In genomic region chr7:94675356-94675755, GRCh38 we compare ENCODE assay signal across 24 cellular contexts. TPM values are rescaled to one million over a fixed set of nuclear protein-coding genes. Genes with fewer than 3 reads are reported as not detected.
"Had no signal": no experiment of that assay in that cellular context is flagged by ENCODE, and none has a peak within 500 bp of the region (broad histone marks: within the 10 kb centered on the region; RNA-seq: fewer than 3 reads in every experiment).

No MANE protein-coding gene starts in this region.

- H3K27ac ChIP-seq: Peyer's patch had no signal

- H3K9me3 Mint-ChIP-seq: activated CD4-positive, alpha-beta T cell treated with anti-CD3 and anti-CD28 coated beads, Interleukin-2, amount 10 ng/mL, durations not matched to agents 7 days and 5 days; activated naive CD4-positive, alpha-beta T cell treated with anti-CD3 and anti-CD28 coated beads, Interleukin-2, amount 10 ng/mL, durations not matched to agents 7 days and 5 days; activated naive CD8-positive, alpha-beta T cell treated with anti-CD3 and anti-CD28 coated beads, Interleukin-2, amount 50 U/mL, for 24 hours had no signal

- H3K36me3 ChIP-seq: Peyer's patch had no signal

- H3K4me3 ChIP-seq: Peyer's patch had no signal

- H3K4me1 Mint-ChIP-seq: activated CD4-positive, alpha-beta T cell treated with anti-CD3 and anti-CD28 coated beads for 36 hours; activated CD4-positive, alpha-beta T cell treated with anti-CD3 and anti-CD28 coated beads, Interleukin-2, amount 10 ng/mL, durations not matched to agents 7 days and 5 days; activated naive CD4-positive, alpha-beta T cell treated with anti-CD3 and anti-CD28 coated beads, Interleukin-2, amount 10 ng/mL, durations not matched to agents 7 days and 5 days; activated naive CD8-positive, alpha-beta T cell treated with anti-CD3 and anti-CD28 coated beads, Interleukin-2, amount 50 U/mL, for 24 hours; brain had no signal

- H3K36me3 Mint-ChIP-seq: activated naive CD4-positive, alpha-beta T cell treated with anti-CD3 and anti-CD28 coated beads, Interleukin-2, amount 10 ng/mL, durations not matched to agents 7 days and 5 days; activated naive CD8-positive, alpha-beta T cell; brain had no signal

- DNase-seq: activated CD4-positive, alpha-beta T cell treated with anti-CD3 and anti-CD28 coated beads for 36 hours; activated CD4-positive, alpha-beta T cell treated with anti-CD3 and anti-CD28 coated beads, Interleukin-2, amount 10 ng/mL, durations not matched to agents 7 days and 5 days; activated CD4-positive, alpha-beta T cell treated with anti-CD3 and anti-CD28 coated beads, Interleukin-2, amount 50 U/mL, for 48 hours; activated CD8-positive, alpha-beta memory T cell treated with anti-CD3 and anti-CD28 coated beads, Interleukin-2, amount 50 U/mL, for 4 hours; activated effector memory CD4-positive, alpha-beta T cell treated with Interleukin-2 at 50 U/mL for 16 hours; activated naive CD4-positive, alpha-beta T cell treated with anti-CD3 and anti-CD28 coated beads, Interleukin-2, amount 10 ng/mL, durations not matched to agents 7 days and 5 days; activated naive CD8-positive, alpha-beta T cell treated with anti-CD3 and anti-CD28 coated beads, Interleukin-2, amount 50 U/mL, for 24 hours; activated T-cell treated with anti-CD3 and anti-CD28 coated beads for 4 hours; activated T-cell treated with anti-CD3 and anti-CD28 coated beads, Interleukin-2, amount 50 U/mL, for 48 hours; anterior cingulate cortex; caudate nucleus; cerebellar nuclear complex; NCI-H1105; NCI-H1436; NCI-H1694 treated with DMSO at 0.1 percent for 48 hours; NCI-H2029; NCI-H345; NCI-H524 treated with DMSO at 0.1 percent for 48 hours; Peyer's patch; Right ventricle myocardium superior; T1000 had no signal

- H3K4me3 Mint-ChIP-seq: activated CD4-positive, alpha-beta T cell treated with anti-CD3 and anti-CD28 coated beads for 36 hours; activated CD4-positive, alpha-beta T cell treated with anti-CD3 and anti-CD28 coated beads, Interleukin-2, amount 10 ng/mL, durations not matched to agents 7 days and 5 days; activated naive CD4-positive, alpha-beta T cell treated with anti-CD3 and anti-CD28 coated beads, Interleukin-2, amount 10 ng/mL, durations not matched to agents 7 days and 5 days; activated naive CD8-positive, alpha-beta T cell; activated naive CD8-positive, alpha-beta T cell treated with anti-CD3 and anti-CD28 coated beads, Interleukin-2, amount 50 U/mL, for 24 hours; brain had no signal

- H3K27me3 Mint-ChIP-seq: activated naive CD4-positive, alpha-beta T cell treated with anti-CD3 and anti-CD28 coated beads, Interleukin-2, amount 10 ng/mL, durations not matched to agents 7 days and 5 days; brain had no signal

- H3K9me3 ChIP-seq: Peyer's patch had no signal

- H3K27me3 ChIP-seq: Peyer's patch had no signal

- ATAC-seq: activated CD4-positive, alpha-beta T cell treated with anti-CD3 and anti-CD28 coated beads for 36 hours; activated naive CD8-positive, alpha-beta T cell treated with anti-CD3 and anti-CD28 coated beads, Interleukin-2, amount 50 U/mL, for 24 hours had no signal

- H3K4me1 ChIP-seq: Peyer's patch had no signal

- FAIRE-seq: bronchial epithelial cell had no signal

- H3K27ac Mint-ChIP-seq: activated CD4-positive, alpha-beta T cell treated with anti-CD3 and anti-CD28 coated beads for 36 hours; activated CD4-positive, alpha-beta T cell treated with anti-CD3 and anti-CD28 coated beads, Interleukin-2, amount 10 ng/mL, durations not matched to agents 7 days and 5 days; activated naive CD4-positive, alpha-beta T cell treated with anti-CD3 and anti-CD28 coated beads, Interleukin-2, amount 10 ng/mL, durations not matched to agents 7 days and 5 days; activated naive CD8-positive, alpha-beta T cell; activated naive CD8-positive, alpha-beta T cell treated with anti-CD3 and anti-CD28 coated beads, Interleukin-2, amount 50 U/mL, for 24 hours; brain had no signal

RNA-seq across cellular contexts. Expression of gene SGCE, which starts 19.4 kb away (rescaled TPM):
- total RNA-seq: activated CD4-positive, alpha-beta T cell treated with anti-CD3 and anti-CD28 coated beads, Interleukin-2, amount 10 ng/mL, durations not matched to agents 7 days and 5 days had no signal
